ENCODE assay signal across 8 cellular contexts in the genomic region with DNA sequence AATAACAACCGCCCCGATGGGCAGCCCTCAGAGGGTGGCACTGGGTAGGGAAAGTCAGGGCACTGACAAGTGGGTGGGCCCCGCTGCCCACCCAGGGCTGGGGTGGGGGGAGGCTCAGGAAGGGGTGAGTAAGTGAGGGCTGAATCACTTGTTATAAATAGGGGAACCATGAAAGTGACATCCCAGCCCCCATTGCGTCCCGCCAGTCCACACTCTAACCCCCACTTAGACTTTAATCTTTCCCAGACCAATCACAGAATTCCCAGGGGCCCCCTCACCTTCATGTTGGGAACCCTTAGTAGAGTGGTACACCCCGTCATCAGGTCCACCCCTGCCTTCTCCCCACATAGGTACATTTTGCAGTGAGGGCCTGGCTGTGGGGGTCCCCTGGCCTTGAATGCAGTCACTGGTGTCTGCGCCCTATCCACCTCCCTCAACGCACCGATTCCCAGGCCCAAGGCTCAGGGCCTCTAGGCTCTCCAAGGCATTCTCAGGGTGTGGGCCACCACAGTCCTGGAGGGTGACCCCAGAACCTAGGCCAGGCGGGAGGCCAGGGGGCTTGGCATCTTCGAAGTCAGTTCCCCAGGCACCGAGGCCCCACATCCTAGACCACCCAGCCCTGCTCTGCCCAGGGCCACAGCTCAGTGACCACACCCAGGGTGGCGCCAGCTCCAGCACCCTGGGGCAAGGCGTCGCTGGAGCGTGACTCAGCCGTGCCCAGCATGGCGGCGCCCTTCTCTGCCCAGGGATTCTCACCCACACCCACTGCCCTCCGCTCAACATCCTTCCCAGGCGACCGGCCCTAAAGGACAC. TPM values are rescaled to one million over a fixed set of nuclear protein-coding genes. Genes with fewer than 3 reads are reported as not detected.
DNase-seq lines count a peak whose midpoint lies in the region; FAIRE-seq and TF ChIP-seq lines count a peak whose summit lies in the region.

No MANE protein-coding gene starts in this region.

- no peaks in the 10 kb centered on the region for H3K9me3 ChIP-seq in fibroblast of lung (ENCODE audit: control insufficient read depth, insufficient read depth, low read depth, low read length)
- H3K9me3 ChIP-seq in trophoblast cell (ENCODE audit: insufficient read depth, low read depth, low read length) = peaks cover 2% of the 10 kb centered on the region
- H3K9me3 ChIP-seq in WERI-Rb-1 (ENCODE audit: severe bottlenecking) = no peaks in the 10 kb centered on the region

- H2AFZ ChIP-seq in fibroblast of lung (ENCODE audit: low read length) = no peak overlapping the region
- H2AFZ ChIP-seq in trophoblast cell (ENCODE audit: insufficient read depth, low read length, poor library complexity) = no peak overlapping the region

- H3K36me3 ChIP-seq in fibroblast of lung (ENCODE audit: control insufficient read depth, insufficient read depth, low read length) = peaks cover 19% of the 10 kb centered on the region
- H3K36me3 ChIP-seq in trophoblast cell (ENCODE audit: control insufficient read depth in 1 of 2, insufficient read depth in 2 of 2, low read length in 2 of 2) = peaks cover 52 to 53% of the 10 kb centered on the region in 2 experiments
- no peaks in the 10 kb centered on the region for H3K36me3 ChIP-seq in WERI-Rb-1

- H2BK120ac ChIP-seq in trophoblast cell (ENCODE audit: insufficient read depth, low read length, poor library complexity) = peak overlapping the region; percentile 13

- H3K4me3 ChIP-seq in fibroblast of lung (replicated peaks in 1 of 4; ENCODE audit: control extremely low read depth in 1 of 4, insufficient read depth in 1 of 4, low read depth in 3 of 4, low read length in 4 of 4) (peak overlapping the region; percentile 76 to 97 (median 90)), trophoblast cell (ENCODE audit: low read depth, low read length) (peak overlapping the region; percentile 64), WERI-Rb-1 (ENCODE audit: low read depth, low read length) (no peak overlapping the region)

- TF ChIP-seq CTCF in fibroblast of lung (conservative IDR thresholded peaks at IDR 0.05 in 1 of 2, IDR thresholded peaks at IDR 0.05 in 1 of 2; ENCODE audit: low read depth in 1 of 2, low read length in 2 of 2) = no peak
- no peak for TF ChIP-seq CTCF in WERI-Rb-1 (IDR thresholded peaks at IDR 0.05; ENCODE audit: low read depth, low read length)

- no CpG with 5 or more reads among the region's 22 CpGs for whole genome bisulfite sequencing in trophoblast cell (ENCODE audit: extremely low coverage, insufficient coverage, insufficient read length)

- H3K4me1 ChIP-seq in fibroblast of lung (ENCODE audit: control insufficient read depth, extremely low read depth, insufficient read depth, low read length) = peaks cover 32% of the 10 kb centered on the region
- peaks cover 47 to 55% of the 10 kb centered on the region in 2 experiments for H3K4me1 ChIP-seq in trophoblast cell (ENCODE audit: control insufficient read depth in 1 of 2, insufficient read depth in 2 of 2, low read length in 2 of 2)

- no peaks in the 10 kb centered on the region for H3K27me3 ChIP-seq in fibroblast of lung (ENCODE audit: control insufficient read depth, insufficient read depth, low read length)
- H3K27me3 ChIP-seq in trophoblast cell (ENCODE audit: insufficient read depth, low read length) = no peaks in the 10 kb centered on the region
- H3K27me3 ChIP-seq in WERI-Rb-1 (ENCODE audit: insufficient read depth, low read depth, severe bottlenecking) = no peaks in the 10 kb centered on the region

- peak overlapping the region; percentile 3 for H4K91ac ChIP-seq in trophoblast cell (ENCODE audit: low read depth, low read length)

- no peaks in the 10 kb centered on the region for H4K20me1 ChIP-seq in fibroblast of lung (ENCODE audit: control insufficient read depth, extremely low read depth, insufficient read depth, low read length)

- H4K12ac ChIP-seq in trophoblast cell (ENCODE audit: low read depth, low read length) = peak overlapping the region; percentile 27

- H3K4me2 ChIP-seq in fibroblast of lung (ENCODE audit: extremely low read depth, insufficient read depth, low read length) (peak overlapping the region; percentile 81), trophoblast cell (ENCODE audit: low read length) (peak overlapping the region; percentile 97)

- peak overlapping the region; percentile 55 for H3K18ac ChIP-seq in trophoblast cell (ENCODE audit: low read length)

- peaks cover 75% of the 10 kb centered on the region for H3K79me2 ChIP-seq in fibroblast of lung (ENCODE audit: control insufficient read depth, insufficient read depth, low read length)
- peaks cover 51% of the 10 kb centered on the region for H3K79me2 ChIP-seq in trophoblast cell (ENCODE audit: control insufficient read depth, insufficient read depth, low read length, poor library complexity)

- peak overlapping the region; percentile 99 for H3K9ac ChIP-seq in fibroblast of lung (ENCODE audit: insufficient read depth, low read length)
- peak overlapping the region; percentile 3 for H3K9ac ChIP-seq in trophoblast cell (ENCODE audit: low read length)

- H3K4ac ChIP-seq in trophoblast cell (ENCODE audit: low read depth, low read length) = peak overlapping the region; percentile 98

- peak; percentile 25 for DNase-seq in COLO668 (lab: John Stamatoyannopoulos, UW; ENCODE audit: unreplicated experiment)
- DNase-seq in Kasumi-1 (lab: John Stamatoyannopoulos, UW) = peak; percentile 58 to 61
- DNase-seq in activated T-cell treated with anti-CD3 and anti-CD28 coated beads, Interleukin-2, amount 50 U/mL, for 1 hour = peak; percentile 68
- peak in 1 of 2 donors; percentile 41 for DNase-seq in fibroblast of lung (ENCODE audit: low read depth in 2 of 2)
- peak; percentile 83 to 84 for DNase-seq in trophoblast cell
- DNase-seq in islet precursor cell = no peak
- DNase-seq in WERI-Rb-1 = no peak
- DNase-seq in GM19239 (ENCODE audit: insufficient read length, low spot score) = no peak

- peak overlapping the region; percentile 7 for H2BK5ac ChIP-seq in trophoblast cell (ENCODE audit: low read depth, low read length, poor library complexity)

- FAIRE-seq in GM19239 (lab: Jason Lieb, UNC) = no peak

- peak overlapping the region; percentile 50 for H3K14ac ChIP-seq in trophoblast cell (ENCODE audit: low read length)

- no peak overlapping the region for H2BK12ac ChIP-seq in trophoblast cell (ENCODE audit: low read length)

- H3K79me1 ChIP-seq in trophoblast cell (ENCODE audit: low read length) = peaks cover 46% of the 10 kb centered on the region

- peak overlapping the region; percentile 100 for H3K27ac ChIP-seq in fibroblast of lung (ENCODE audit: insufficient read depth, low read length)
- H3K27ac ChIP-seq in trophoblast cell (ENCODE audit: low read depth, low read length) = peak overlapping the region; percentile 48
- H3K27ac ChIP-seq in WERI-Rb-1 = no peak overlapping the region

- no peak overlapping the region for H3K23ac ChIP-seq in trophoblast cell (ENCODE audit: low read length)

- peak overlapping the region; percentile 33 for H4K8ac ChIP-seq in trophoblast cell (ENCODE audit: low read depth, low read length)

- H2AK5ac ChIP-seq in trophoblast cell (ENCODE audit: low read length) = no peak overlapping the region

RNA-seq across cellular contexts. Expression of a gene that starts 36.8 kb away (rescaled TPM):
- not detected in 2 replicates for total RNA-seq in fibroblast of lung
- not detected in 2 replicates for polyA plus RNA-seq in fibroblast of lung
- polyA plus RNA-seq in fibroblast of lung (2012) = 0.83 and 1.5 TPM in 2 replicates
- not detected in 2 replicates for polyA minus RNA-seq in fibroblast of lung (ENCODE audit: low replicate concordance)
- polyA plus RNA-seq in trophoblast cell (2013) = 1.8 and 2.0 TPM in 2 replicates

RNA-seq across cellular contexts. Expression of a gene that starts 44.9 kb away (rescaled TPM):
- 5.6 and 6.7 TPM in 2 replicates for total RNA-seq in fibroblast of lung
- polyA plus RNA-seq in fibroblast of lung = 1.6 and 2.0 TPM in 2 replicates
- polyA plus RNA-seq in fibroblast of lung (2012) = 2.8 and 3.3 TPM in 2 replicates
- 4.4 and 6.1 TPM in 2 replicates for polyA minus RNA-seq in fibroblast of lung (ENCODE audit: low replicate concordance)
- 13.1 and 14.3 TPM in 2 replicates for polyA plus RNA-seq in trophoblast cell (2013)

Comparison
In these comparisons a context has a peak if more than half of its experiments do, and no peak if none do; other contexts are left out.
1. DNase-seq: peak in COLO668 (single experiment), Kasumi-1 (2 of 2), activated T-cell treated with anti-CD3 and anti-CD28 coated beads, Interleukin-2, amount 50 U/mL, for 1 hour (single experiment) and trophoblast cell (2 of 2); none in islet precursor cell (single experiment), WERI-Rb-1 (single experiment) and GM19239 (single experiment).